In the genomic region with DNA sequence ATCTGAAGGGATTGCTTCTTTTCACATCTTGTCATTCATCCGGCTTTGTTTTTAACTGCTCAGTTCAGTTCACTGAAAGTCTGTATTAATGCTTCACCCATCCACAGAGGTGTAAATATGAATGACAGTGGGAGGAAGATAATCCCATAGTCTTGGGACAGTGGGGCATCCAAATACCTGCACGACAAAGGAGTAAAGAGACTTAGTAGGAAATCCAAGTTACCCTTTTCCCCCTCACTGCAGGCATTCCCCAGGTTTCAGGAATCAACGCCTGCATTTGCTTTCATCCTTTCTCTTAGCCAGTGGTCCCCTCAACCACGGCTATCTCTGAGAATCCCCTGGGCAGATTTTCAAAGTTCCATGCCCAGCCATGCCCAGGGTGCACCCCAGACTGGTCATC, we compare ENCODE assay signal across 17 cellular contexts.
A peak's percentile ranks its signal among the peaks of the same experiment; 100 is the strongest.
DNase-seq lines count a peak whose midpoint lies in the region; ATAC-seq and TF ChIP-seq lines count a peak whose summit lies in the region.
"Had no signal": no experiment of that assay in that cellular context is flagged by ENCODE, and none has a peak within 500 bp of the region (broad histone marks: within the 10 kb centered on the region; RNA-seq: fewer than 3 reads in every experiment).

No MANE protein-coding gene starts in this region.

- peak; percentile 71 for ATAC-seq in GM23338
- ATAC-seq in natural killer cell = no peak
- no peak for ATAC-seq in omental fat pad (ENCODE audit: low FRiP score)
- no peak for ATAC-seq in GM18511 (IDR thresholded peaks at IDR 0.05; ENCODE audit: unreplicated experiment)
- ATAC-seq in GM21825 (IDR thresholded peaks at IDR 0.05; ENCODE audit: unreplicated experiment) = no peak
- ATAC-seq: Panc1, SK-N-SH treated with all-trans-retinoic acid at 6 μM for 48 hours had no signal

- H3K4me2 ChIP-seq in GM23338 (0 out of 2 replicates have a peak overlapping the region, but pooled peaks have one; percentile 6), Loucy (ENCODE audit: low read depth, low read length, poor library complexity, severe bottlenecking) (peak overlapping the region; percentile 67)

- H3K9me3 Mint-ChIP-seq in GM23338 (0 out of 3 replicates have a peak, but pooled peaks cover 3% of the 10 kb centered on the region), natural killer cell (no peaks in the 10 kb centered on the region)
- H3K9me3 Mint-ChIP-seq: CD4-positive, alpha-beta memory T cell had no signal

- H3K27ac Mint-ChIP-seq in GM23338 = no peak overlapping the region
- H3K27ac Mint-ChIP-seq in natural killer cell = no peak overlapping the region
- H3K27ac Mint-ChIP-seq: CD4-positive, alpha-beta memory T cell had no signal

- no peak for DNase-seq in GM23338 (ENCODE audit: low spot score)
- DNase-seq in esophagus muscularis mucosa (ENCODE audit: extremely low spot score) = peak; percentile 12
- no peak for DNase-seq in natural killer cell
- no peak for DNase-seq in omental fat pad (ENCODE audit: low spot score)
- DNase-seq: CD4-positive, alpha-beta memory T cell; DND-41; IMR-90; Karpas-422; NCI-H1417 treated with DMSO at 0.1 percent for 48 hours; NCI-H1930; NCI-H510A had no signal

- TF ChIP-seq CTCF in GM23338 (conservative IDR thresholded peaks at IDR 0.05; ENCODE audit: low read depth in 2 of 2) = no peak
- TF ChIP-seq CTCF in Loucy (conservative IDR thresholded peaks at IDR 0.05; ENCODE audit: low read length) = no peak
- TF ChIP-seq CTCF in esophagus muscularis mucosa (IDR thresholded peaks at IDR 0.05) = no peak
- TF ChIP-seq CTCF in natural killer cell (IDR thresholded peaks at IDR 0.05) = no peak
- no peak for TF ChIP-seq CTCF in omental fat pad (IDR thresholded peaks at IDR 0.05)

- H3K36me3 ChIP-seq in GM23338 (ENCODE audit: insufficient read depth) (no peaks in the 10 kb centered on the region), Loucy (ENCODE audit: insufficient read depth, low read length) (no peaks in the 10 kb centered on the region), esophagus muscularis mucosa (no peaks in the 10 kb centered on the region)
- H3K36me3 ChIP-seq: HAP-1 had no signal

- H4K20me1 ChIP-seq in GM23338 (replicated peaks; ENCODE audit: insufficient read depth) = no peaks in the 10 kb centered on the region
- H4K20me1 ChIP-seq in Loucy (ENCODE audit: insufficient read depth, low read length, poor library complexity, severe bottlenecking) = no peaks in the 10 kb centered on the region

- no peak for TF ChIP-seq POLR2A in esophagus muscularis mucosa (IDR thresholded peaks at IDR 0.05; ENCODE audit: low read depth)

- intact Hi-C loops in esophagus muscularis mucosa (cut with DNase I) (no loop called here), natural killer cell (cut with micrococcal nuclease) (no loop called here)

- no peak for TF ChIP-seq EP300 in esophagus muscularis mucosa (IDR thresholded peaks at IDR 0.05)

- H3K27ac ChIP-seq in GM23338 (ENCODE audit: low read depth) (no peak overlapping the region), esophagus muscularis mucosa (replicated peaks in 1 of 4) (peak overlapping the region in 3 of 4 donors; percentile 31 to 59 (median 54))

- no peaks in the 10 kb centered on the region for H3K79me2 ChIP-seq in GM23338 (replicated peaks; ENCODE audit: insufficient read depth)
- no peaks in the 10 kb centered on the region for H3K79me2 ChIP-seq in Loucy (ENCODE audit: insufficient read depth, low read length)

- H3F3A ChIP-seq in GM23338 (replicated peaks; ENCODE audit: low read depth) = no peaks in the 10 kb centered on the region
- H3F3A ChIP-seq in Loucy (ENCODE audit: low read depth) = no peaks in the 10 kb centered on the region

- no peaks in the 10 kb centered on the region for H3K9me3 ChIP-seq in Loucy (ENCODE audit: insufficient read depth, low read depth, low read length)
- H3K9me3 ChIP-seq in esophagus muscularis mucosa = no peaks in the 10 kb centered on the region

- H3K27me3 Mint-ChIP-seq in GM23338 (ENCODE audit: insufficient read depth, low read depth, poor library complexity) (peaks cover 3% of the 10 kb centered on the region), natural killer cell (ENCODE audit: low read depth in 2 of 2) (peaks cover 20 to 27% of the 10 kb centered on the region in 2 donors)

- H3K4me1 Mint-ChIP-seq in GM23338 (peaks cover 24% of the 10 kb centered on the region), natural killer cell (peaks cover 0 to 7% of the 10 kb centered on the region in 2 donors)
- H3K4me1 Mint-ChIP-seq: CD4-positive, alpha-beta memory T cell had no signal

- H3K9ac ChIP-seq in Loucy (ENCODE audit: low read depth, low read length, poor library complexity, severe bottlenecking) = peak overlapping the region; percentile 59

- H3K4me3 ChIP-seq in GM23338 (no peak overlapping the region), Loucy (ENCODE audit: low read length, poor library complexity, severe bottlenecking) (peak overlapping the region; percentile 46), esophagus muscularis mucosa (no peak overlapping the region)
- H3K4me3 ChIP-seq: HAP-1 had no signal

- H3K9me2 ChIP-seq in GM23338 (ENCODE audit: insufficient read depth) (no peaks in the 10 kb centered on the region; the same call in none of the 2 replicates), Loucy (replicated peaks; ENCODE audit: low read depth, low read length) (no peaks in the 10 kb centered on the region)

- H2AFZ ChIP-seq in GM23338 (peak overlapping the region; percentile 24; the same call in 1 of the 2 replicates), Loucy (ENCODE audit: low read length) (no peak overlapping the region)

- H3K36me3 Mint-ChIP-seq in GM23338 (ENCODE audit: low read depth) (no peaks in the 10 kb centered on the region; the same call in 2 of the 3 replicates), natural killer cell (no peaks in the 10 kb centered on the region)
- H3K36me3 Mint-ChIP-seq: CD4-positive, alpha-beta memory T cell had no signal

- peaks cover 9% of the 10 kb centered on the region for H3K4me1 ChIP-seq in GM23338 (ENCODE audit: insufficient read depth)
- H3K4me1 ChIP-seq in Loucy (ENCODE audit: insufficient read depth, low read length, poor library complexity, severe bottlenecking) = peaks cover 24% of the 10 kb centered on the region
- peaks cover 0 to 32% (median 12%) of the 10 kb centered on the region in 4 donors for H3K4me1 ChIP-seq in esophagus muscularis mucosa

- H3K27me3 ChIP-seq in GM23338 (ENCODE audit: insufficient read depth) (no peaks in the 10 kb centered on the region), Loucy (ENCODE audit: insufficient read depth, low read length, poor library complexity, severe bottlenecking) (no peaks in the 10 kb centered on the region), esophagus muscularis mucosa (no peaks in the 10 kb centered on the region)

- no peak overlapping the region for H3K4me3 Mint-ChIP-seq in GM23338
- H3K4me3 Mint-ChIP-seq in natural killer cell = no peak overlapping the region
- H3K4me3 Mint-ChIP-seq: CD4-positive, alpha-beta memory T cell had no signal

- 73% methylated on average over 4 of the region's 4 CpGs for WGBS in esophagus muscularis mucosa

TF ChIP-seq in GM23338, 12 proteins besides CTCF, POLR2A, EP300 and RAD21 (continues in another document):
- TF ChIP-seq NANOG (IDR thresholded peaks at IDR 0.05; ENCODE audit: borderline replicate concordance) (no peak), JUNB (IDR thresholded peaks at IDR 0.05; ENCODE audit: unreplicated experiment) (no peak), EZH2phosphoT487 (IDR thresholded peaks at IDR 0.05; ENCODE audit: unreplicated experiment) (no peak), STAT1 (IDR thresholded peaks at IDR 0.05; ENCODE audit: unreplicated experiment) (no peak), EZH2 (IDR thresholded peaks at IDR 0.05; ENCODE audit: low read depth, unreplicated experiment) (no peak), ZNF114 (CRISPR knock-in tag; IDR thresholded peaks at IDR 0.05) (no peak), POLR2AphosphoS5 (IDR thresholded peaks at IDR 0.05; ENCODE audit: low read depth) (no peak), ZNF331 (CRISPR knock-in tag; IDR thresholded peaks at IDR 0.05; ENCODE audit: low read depth) (no peak)
- TF ChIP-seq, protein P1, sequence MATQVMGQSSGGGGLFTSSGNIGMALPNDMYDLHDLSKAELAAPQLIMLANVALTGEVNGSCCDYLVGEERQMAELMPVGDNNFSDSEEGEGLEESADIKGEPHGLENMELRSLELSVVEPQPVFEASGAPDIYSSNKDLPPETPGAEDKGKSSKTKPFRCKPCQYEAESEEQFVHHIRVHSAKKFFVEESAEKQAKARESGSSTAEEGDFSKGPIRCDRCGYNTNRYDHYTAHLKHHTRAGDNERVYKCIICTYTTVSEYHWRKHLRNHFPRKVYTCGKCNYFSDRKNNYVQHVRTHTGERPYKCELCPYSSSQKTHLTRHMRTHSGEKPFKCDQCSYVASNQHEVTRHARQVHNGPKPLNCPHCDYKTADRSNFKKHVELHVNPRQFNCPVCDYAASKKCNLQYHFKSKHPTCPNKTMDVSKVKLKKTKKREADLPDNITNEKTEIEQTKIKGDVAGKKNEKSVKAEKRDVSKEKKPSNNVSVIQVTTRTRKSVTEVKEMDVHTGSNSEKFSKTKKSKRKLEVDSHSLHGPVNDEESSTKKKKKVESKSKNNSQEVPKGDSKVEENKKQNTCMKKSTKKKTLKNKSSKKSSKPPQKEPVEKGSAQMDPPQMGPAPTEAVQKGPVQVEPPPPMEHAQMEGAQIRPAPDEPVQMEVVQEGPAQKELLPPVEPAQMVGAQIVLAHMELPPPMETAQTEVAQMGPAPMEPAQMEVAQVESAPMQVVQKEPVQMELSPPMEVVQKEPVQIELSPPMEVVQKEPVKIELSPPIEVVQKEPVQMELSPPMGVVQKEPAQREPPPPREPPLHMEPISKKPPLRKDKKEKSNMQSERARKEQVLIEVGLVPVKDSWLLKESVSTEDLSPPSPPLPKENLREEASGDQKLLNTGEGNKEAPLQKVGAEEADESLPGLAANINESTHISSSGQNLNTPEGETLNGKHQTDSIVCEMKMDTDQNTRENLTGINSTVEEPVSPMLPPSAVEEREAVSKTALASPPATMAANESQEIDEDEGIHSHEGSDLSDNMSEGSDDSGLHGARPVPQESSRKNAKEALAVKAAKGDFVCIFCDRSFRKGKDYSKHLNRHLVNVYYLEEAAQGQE (IDR thresholded peaks at IDR 0.05; ENCODE audit: unreplicated experiment) = no peak
